ENCODE assay signal across 1 cellular context in the genomic region with DNA sequence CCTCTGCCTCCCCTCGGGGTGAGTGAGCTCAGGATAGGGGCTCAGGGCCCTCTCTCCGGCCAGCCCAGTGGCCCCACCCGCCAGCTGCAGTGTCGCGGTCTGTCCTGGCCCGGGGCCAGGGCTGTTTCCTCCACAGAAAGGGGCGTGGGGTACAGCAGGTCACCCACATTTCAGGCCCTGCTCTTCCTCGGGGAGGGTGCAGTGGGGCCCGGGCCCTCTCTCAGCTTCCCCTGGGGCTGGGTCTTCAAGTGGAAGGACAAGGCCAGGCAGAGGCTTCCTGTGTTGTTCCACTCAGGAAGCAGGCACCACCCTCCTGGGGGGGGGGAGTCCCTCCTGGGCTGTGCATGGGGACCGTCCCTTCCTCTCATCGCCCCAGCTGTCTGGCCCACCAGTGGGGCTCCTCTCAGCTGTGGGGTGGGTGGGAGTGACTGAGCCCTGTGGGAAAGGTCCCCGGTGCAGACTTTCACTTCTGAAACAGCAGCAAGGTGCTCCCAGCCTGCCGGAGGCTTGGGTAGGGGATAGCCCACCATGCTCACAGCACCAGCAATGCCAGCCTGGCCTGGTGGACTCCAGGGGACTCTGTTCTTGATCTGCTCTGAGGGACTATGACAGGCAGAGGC.
TF ChIP-seq lines count a peak whose summit lies in the region.

No MANE protein-coding gene starts in this region.

TF ChIP-seq in GM23338, 12 proteins besides CTCF, POLR2A, EP300 and RAD21 (continued from another document):
- TF ChIP-seq, protein P1, sequence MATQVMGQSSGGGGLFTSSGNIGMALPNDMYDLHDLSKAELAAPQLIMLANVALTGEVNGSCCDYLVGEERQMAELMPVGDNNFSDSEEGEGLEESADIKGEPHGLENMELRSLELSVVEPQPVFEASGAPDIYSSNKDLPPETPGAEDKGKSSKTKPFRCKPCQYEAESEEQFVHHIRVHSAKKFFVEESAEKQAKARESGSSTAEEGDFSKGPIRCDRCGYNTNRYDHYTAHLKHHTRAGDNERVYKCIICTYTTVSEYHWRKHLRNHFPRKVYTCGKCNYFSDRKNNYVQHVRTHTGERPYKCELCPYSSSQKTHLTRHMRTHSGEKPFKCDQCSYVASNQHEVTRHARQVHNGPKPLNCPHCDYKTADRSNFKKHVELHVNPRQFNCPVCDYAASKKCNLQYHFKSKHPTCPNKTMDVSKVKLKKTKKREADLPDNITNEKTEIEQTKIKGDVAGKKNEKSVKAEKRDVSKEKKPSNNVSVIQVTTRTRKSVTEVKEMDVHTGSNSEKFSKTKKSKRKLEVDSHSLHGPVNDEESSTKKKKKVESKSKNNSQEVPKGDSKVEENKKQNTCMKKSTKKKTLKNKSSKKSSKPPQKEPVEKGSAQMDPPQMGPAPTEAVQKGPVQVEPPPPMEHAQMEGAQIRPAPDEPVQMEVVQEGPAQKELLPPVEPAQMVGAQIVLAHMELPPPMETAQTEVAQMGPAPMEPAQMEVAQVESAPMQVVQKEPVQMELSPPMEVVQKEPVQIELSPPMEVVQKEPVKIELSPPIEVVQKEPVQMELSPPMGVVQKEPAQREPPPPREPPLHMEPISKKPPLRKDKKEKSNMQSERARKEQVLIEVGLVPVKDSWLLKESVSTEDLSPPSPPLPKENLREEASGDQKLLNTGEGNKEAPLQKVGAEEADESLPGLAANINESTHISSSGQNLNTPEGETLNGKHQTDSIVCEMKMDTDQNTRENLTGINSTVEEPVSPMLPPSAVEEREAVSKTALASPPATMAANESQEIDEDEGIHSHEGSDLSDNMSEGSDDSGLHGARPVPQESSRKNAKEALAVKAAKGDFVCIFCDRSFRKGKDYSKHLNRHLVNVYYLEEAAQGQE (IDR thresholded peaks at IDR 0.05; ENCODE audit: unreplicated experiment), result no peak
- TF ChIP-seq ZNF331 (CRISPR knock-in tag; IDR thresholded peaks at IDR 0.05; ENCODE audit: low read depth), result no peak
- no peak for TF ChIP-seq ZNF114 (CRISPR knock-in tag; IDR thresholded peaks at IDR 0.05)
- no peak for TF ChIP-seq JUNB (IDR thresholded peaks at IDR 0.05; ENCODE audit: unreplicated experiment)
- TF ChIP-seq NANOG (IDR thresholded peaks at IDR 0.05; ENCODE audit: borderline replicate concordance), result no peak
- no peak for TF ChIP-seq STAT1 (IDR thresholded peaks at IDR 0.05; ENCODE audit: unreplicated experiment)
- TF ChIP-seq, protein P2, sequence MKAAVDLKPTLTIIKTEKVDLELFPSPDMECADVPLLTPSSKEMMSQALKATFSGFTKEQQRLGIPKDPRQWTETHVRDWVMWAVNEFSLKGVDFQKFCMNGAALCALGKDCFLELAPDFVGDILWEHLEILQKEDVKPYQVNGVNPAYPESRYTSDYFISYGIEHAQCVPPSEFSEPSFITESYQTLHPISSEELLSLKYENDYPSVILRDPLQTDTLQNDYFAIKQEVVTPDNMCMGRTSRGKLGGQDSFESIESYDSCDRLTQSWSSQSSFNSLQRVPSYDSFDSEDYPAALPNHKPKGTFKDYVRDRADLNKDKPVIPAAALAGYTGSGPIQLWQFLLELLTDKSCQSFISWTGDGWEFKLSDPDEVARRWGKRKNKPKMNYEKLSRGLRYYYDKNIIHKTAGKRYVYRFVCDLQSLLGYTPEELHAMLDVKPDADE (IDR thresholded peaks at IDR 0.05), result no peak
- TF ChIP-seq EZH2phosphoT487 (IDR thresholded peaks at IDR 0.05; ENCODE audit: unreplicated experiment), result no peak
TF ChIP-seq in GM23338: peak in this region for 0.
